Comparison of ENCODE assay signal across 5 cellular contexts in genomic region chr13:32245555-32245954, GRCh38.
"Had no signal": no experiment of that assay in that cellular context is flagged by ENCODE, and none has a peak within 500 bp of the region (broad histone marks: within the 10 kb centered on the region; RNA-seq: fewer than 3 reads in every experiment).

No MANE protein-coding gene starts in this region.

- H3K4me3 Mint-ChIP-seq: IgD-negative memory B cell had no signal

- DNase-seq: KBM-7 had no signal

- H3K27ac Mint-ChIP-seq: IgD-negative memory B cell had no signal

- H3K9me3 Mint-ChIP-seq: IgD-negative memory B cell had no signal

- H3K27ac ChIP-seq: HL-60 had no signal

- FAIRE-seq: HTR-8/SVneo, K562 had no signal

- H3K27me3 Mint-ChIP-seq: IgD-negative memory B cell had no signal

- H3K4me3 ChIP-seq: K562 had no signal
